In genomic region chr19:33864311-33864850, GRCh38 we compare ENCODE assay signal across 16 cellular contexts.
"Had no signal": no experiment of that assay in that cellular context is flagged by ENCODE, and none has a peak within 500 bp of the region (broad histone marks: within the 10 kb centered on the region; RNA-seq: fewer than 3 reads in every experiment).

No MANE protein-coding gene starts in this region.

- H3K36me3 Mint-ChIP-seq: naive thymus-derived CD8-positive, alpha-beta T cell; stimulated activated naive B cell treated with anti-CD40 and anti-IgM and Interleukin-4, amounts not matched to agents 10 μg/mL and 1 μg/mL and 100 μg/mL, for 72 hours had no signal

- H3K4me3 ChIP-seq: cardiac muscle cell, lower lobe of right lung, upper lobe of right lung had no signal

- H3K36me3 ChIP-seq: cardiac muscle cell, lower lobe of right lung, neutrophil, upper lobe of right lung, WERI-Rb-1 had no signal

- ATAC-seq: activated CD8-positive, alpha-beta T cell treated with anti-CD3 and anti-CD28 coated beads for 36 hours; lower lobe of right lung; naive thymus-derived CD8-positive, alpha-beta T cell; right cardiac atrium; stimulated activated naive B cell treated with anti-CD40 and anti-IgM and Interleukin-4, amounts not matched to agents 10 μg/mL and 1 μg/mL and 100 μg/mL, for 72 hours; upper lobe of right lung had no signal

- DNase-seq: activated CD4-positive, alpha-beta T cell treated with anti-CD3 and anti-CD28 coated beads for 4 hours; activated CD8-positive, alpha-beta memory T cell treated with anti-CD3 and anti-CD28 coated beads, Interleukin-2, amount 50 U/mL, for 4 hours; activated CD8-positive, alpha-beta T cell treated with anti-CD3 and anti-CD28 coated beads for 36 hours; aorta; effector CD4-positive, alpha-beta T cell; kidney glomerular epithelial cell; lower lobe of right lung; naive thymus-derived CD8-positive, alpha-beta T cell; right cardiac atrium; stimulated activated CD4-positive, alpha-beta T cell treated with anti-CD3 and anti-CD28 coated beads, Interleukin-1b, Interleukin-23, amount 100 ng/mL, for 48 hours; stimulated activated naive B cell treated with anti-CD40 and anti-IgM and Interleukin-4, amounts not matched to agents 10 μg/mL and 1 μg/mL and 100 μg/mL, for 72 hours; T-helper 1 cell; upper lobe of right lung; WERI-Rb-1 had no signal

- H3K27ac ChIP-seq: cardiac muscle cell, lower lobe of right lung, neutrophil, upper lobe of right lung, WERI-Rb-1 had no signal

- H3K4me3 Mint-ChIP-seq: activated CD8-positive, alpha-beta T cell treated with anti-CD3 and anti-CD28 coated beads for 36 hours; naive thymus-derived CD8-positive, alpha-beta T cell; stimulated activated naive B cell treated with anti-CD40 and anti-IgM and Interleukin-4, amounts not matched to agents 10 μg/mL and 1 μg/mL and 100 μg/mL, for 72 hours had no signal

- H3K27me3 ChIP-seq: cardiac muscle cell, upper lobe of right lung had no signal

- H3K9me3 Mint-ChIP-seq: activated CD8-positive, alpha-beta T cell treated with anti-CD3 and anti-CD28 coated beads for 36 hours; naive thymus-derived CD8-positive, alpha-beta T cell had no signal

- H3K9me3 ChIP-seq: lower lobe of right lung, neutrophil, upper lobe of right lung had no signal

- H3K27ac Mint-ChIP-seq: activated CD8-positive, alpha-beta T cell treated with anti-CD3 and anti-CD28 coated beads for 36 hours; naive thymus-derived CD8-positive, alpha-beta T cell; stimulated activated naive B cell treated with anti-CD40 and anti-IgM and Interleukin-4, amounts not matched to agents 10 μg/mL and 1 μg/mL and 100 μg/mL, for 72 hours had no signal

- H3K4me1 Mint-ChIP-seq: stimulated activated naive B cell treated with anti-CD40 and anti-IgM and Interleukin-4, amounts not matched to agents 10 μg/mL and 1 μg/mL and 100 μg/mL, for 72 hours had no signal
